In genomic region chr9:96626912-96627311, GRCh38 we compare ENCODE assay signal across 2 cellular contexts.
TF ChIP-seq lines count a peak whose summit lies in the region.

No MANE protein-coding gene starts in this region.

TF ChIP-seq in A549, 52 proteins besides CTCF, POLR2A, EP300 and RAD21:
- TF ChIP-seq USF2 (IDR thresholded peaks at IDR 0.05) (no peak), CBX8 (IDR thresholded peaks at IDR 0.05) (no peak), ZFP36 (IDR thresholded peaks at IDR 0.05; ENCODE audit: borderline replicate concordance, partially characterized antibody) (no peak), JUN (IDR thresholded peaks at IDR 0.05) (no peak), MYC (IDR thresholded peaks at IDR 0.05; ENCODE audit: borderline replicate concordance, low read length) (no peak), EHMT2 (IDR thresholded peaks at IDR 0.05; ENCODE audit: low read depth) (no peak), NPAS2 (CRISPR knock-in tag; IDR thresholded peaks at IDR 0.05; ENCODE audit: borderline replicate concordance) (no peak), POLR2AphosphoS2 (conservative IDR thresholded peaks at IDR 0.05; ENCODE audit: low read length) (no peak), EHF (CRISPR knock-in tag; IDR thresholded peaks at IDR 0.05) (no peak), HEYL (CRISPR knock-in tag; IDR thresholded peaks at IDR 0.05) (no peak), PHF8 (IDR thresholded peaks at IDR 0.05; ENCODE audit: borderline replicate concordance, low read depth) (no peak)

TF ChIP-seq in WTC11, 78 proteins besides CTCF, POLR2A, EP300 and RAD21:
- no peak for TF ChIP-seq PRDM15 (CRISPR knock-in tag; IDR thresholded peaks at IDR 0.05)
- TF ChIP-seq JAZF1 (CRISPR knock-in tag; IDR thresholded peaks at IDR 0.05), result no peak
- no peak for TF ChIP-seq ATF2 (CRISPR knock-in tag; IDR thresholded peaks at IDR 0.05; ENCODE audit: borderline replicate concordance, low read depth)
- no peak for TF ChIP-seq SMAD4 (CRISPR knock-in tag; IDR thresholded peaks at IDR 0.05)
- TF ChIP-seq IRF1 (CRISPR knock-in tag; IDR thresholded peaks at IDR 0.05), result no peak
- no peak for TF ChIP-seq ZNF512 (CRISPR knock-in tag; IDR thresholded peaks at IDR 0.05; ENCODE audit: borderline replicate concordance)
- TF ChIP-seq ZNF396 (CRISPR knock-in tag; IDR thresholded peaks at IDR 0.05; ENCODE audit: borderline replicate concordance), result no peak
- no peak for TF ChIP-seq ATF1 (CRISPR knock-in tag; IDR thresholded peaks at IDR 0.05)
- TF ChIP-seq ZNF263 (CRISPR knock-in tag; IDR thresholded peaks at IDR 0.05; ENCODE audit: low read depth), result no peak
- TF ChIP-seq TP53 (CRISPR knock-in tag; IDR thresholded peaks at IDR 0.05), result no peak
- no peak for TF ChIP-seq ZNF138 (CRISPR knock-in tag; conservative IDR thresholded peaks at IDR 0.05)
- no peak for TF ChIP-seq ZNF232 (CRISPR knock-in tag; IDR thresholded peaks at IDR 0.05)
- no peak for TF ChIP-seq CREM (CRISPR knock-in tag; IDR thresholded peaks at IDR 0.05)
- TF ChIP-seq E2F1 (CRISPR knock-in tag; IDR thresholded peaks at IDR 0.05), result no peak
- TF ChIP-seq TEAD4 (CRISPR knock-in tag; IDR thresholded peaks at IDR 0.05), result no peak
- TF ChIP-seq ETV6 (CRISPR knock-in tag; IDR thresholded peaks at IDR 0.05), result no peak
- no peak for TF ChIP-seq AFF4 (CRISPR knock-in tag; IDR thresholded peaks at IDR 0.05; ENCODE audit: borderline replicate concordance)
- no peak for TF ChIP-seq TEAD1 (CRISPR knock-in tag; IDR thresholded peaks at IDR 0.05)
- no peak for TF ChIP-seq NFYB (CRISPR knock-in tag; conservative IDR thresholded peaks at IDR 0.05; ENCODE audit: low read depth)
- TF ChIP-seq E2F4 (CRISPR knock-in tag; IDR thresholded peaks at IDR 0.05; ENCODE audit: borderline replicate concordance, low read depth), result no peak
